ENCODE assay signal across 1 cellular context in the genomic region with DNA sequence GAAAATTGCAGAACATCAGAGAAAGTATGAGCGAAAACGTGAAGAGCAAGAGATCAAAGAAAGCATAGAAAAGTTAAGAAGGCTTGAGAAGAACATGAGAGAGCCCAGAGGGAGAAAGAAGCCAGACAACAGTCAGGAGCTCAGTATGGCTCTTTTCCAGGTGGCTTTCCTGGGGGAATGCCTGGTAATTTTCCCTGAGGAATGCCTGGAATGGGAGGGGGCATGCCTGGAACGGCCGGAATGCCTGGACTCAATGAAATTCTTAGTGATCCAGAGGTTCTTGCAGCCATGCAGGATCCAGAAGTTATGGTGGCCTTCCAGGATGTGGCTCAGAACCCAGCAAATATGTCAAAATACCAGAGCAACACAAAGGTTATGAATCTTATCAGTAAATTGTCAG.
TF ChIP-seq lines count a peak whose summit lies in the region.

No MANE protein-coding gene starts in this region.

TF ChIP-seq in SK-N-SH treated with all-trans-retinoic acid at 6 μM for 48 hours, 23 proteins besides CTCF, POLR2A, EP300 and RAD21:
- peak; percentile 58 for TF ChIP-seq ISL1 (CRISPR knock-in tag; IDR thresholded peaks at IDR 0.05)
TF ChIP-seq in SK-N-SH treated with all-trans-retinoic acid at 6 μM for 48 hours: peak in this region for 1; not testable (repeated sequence) for 22.
